In genomic region chr3:189635385-189635784, GRCh38 we compare ENCODE assay signal across 19 cellular contexts. TPM values are rescaled to one million over a fixed set of nuclear protein-coding genes. Genes with fewer than 3 reads are reported as not detected.
"Had no signal": no experiment of that assay in that cellular context is flagged by ENCODE, and none has a peak within 500 bp of the region (broad histone marks: within the 10 kb centered on the region; RNA-seq: fewer than 3 reads in every experiment).

No MANE protein-coding gene starts in this region.

- H3K4me3 Mint-ChIP-seq: activated B cell treated with CpG ODN at 0.5 μM for 24 hours; activated CD4-positive, alpha-beta T cell treated with anti-CD3 and anti-CD28 coated beads, Interleukin-2, amount 10 ng/mL, durations not matched to agents 7 days and 5 days; activated naive CD4-positive, alpha-beta T cell treated with anti-CD3 and anti-CD28 coated beads, Interleukin-2, amount 50 U/mL, for 24 hours; memory B cell; natural killer cell treated with Interleukin-12 subunit alpha and Interleukin-12 subunit beta and Interleukin-15 and Interleukin-18, amount 100 ng/mL, for 72 hours; stimulated activated naive CD8-positive, alpha-beta T cell treated with anti-CD3 and anti-CD28 coated beads, Interleukin-15, Interleukin-2, amounts not matched to agents 100 ng/mL and 50 ng/mL, for 24 hours; T-helper 17 cell had no signal

- H3K9me3 ChIP-seq: left lung, sigmoid colon, testis had no signal

- H3K36me3 ChIP-seq: left lung, sigmoid colon had no signal

- H3K36me3 Mint-ChIP-seq: activated naive CD4-positive, alpha-beta T cell treated with anti-CD3 and anti-CD28 coated beads, Interleukin-2, amount 50 U/mL, for 24 hours; memory B cell; natural killer cell treated with Interleukin-12 subunit alpha and Interleukin-12 subunit beta and Interleukin-15 and Interleukin-18, amount 100 ng/mL, for 72 hours had no signal

- H3K27ac ChIP-seq: coronary artery, epithelial cell of prostate, left lung, sigmoid colon, testis had no signal

- H3K4me3 ChIP-seq: coronary artery, left lung, sigmoid colon, testis had no signal

- H3K9me3 Mint-ChIP-seq: activated CD4-positive, alpha-beta T cell treated with anti-CD3 and anti-CD28 coated beads, Interleukin-2, amount 10 ng/mL, durations not matched to agents 7 days and 5 days; activated naive CD4-positive, alpha-beta T cell treated with anti-CD3 and anti-CD28 coated beads, Interleukin-2, amount 50 U/mL, for 24 hours; activated T-helper 2 cell treated with anti-CD3 and anti-CD28 coated beads, Interferon-gamma antibody, Interleukin-2, Interleukin-4, amounts not matched to agents 10 μg/mL and 5 μg/mL and 100 μg/mL, durations not matched to agents 14 hours and 24 hours and 36 hours; memory B cell; stimulated activated naive CD8-positive, alpha-beta T cell treated with anti-CD3 and anti-CD28 coated beads, Interleukin-15, Interleukin-2, amounts not matched to agents 100 ng/mL and 50 ng/mL, for 24 hours had no signal

- H3K27me3 Mint-ChIP-seq: activated B cell treated with CpG ODN at 0.5 μM for 24 hours; activated CD4-positive, alpha-beta T cell treated with anti-CD3 and anti-CD28 coated beads, Interleukin-2, amount 10 ng/mL, durations not matched to agents 7 days and 5 days; activated naive CD4-positive, alpha-beta T cell treated with anti-CD3 and anti-CD28 coated beads, Interleukin-2, amount 50 U/mL, for 24 hours; memory B cell; natural killer cell treated with Interleukin-12 subunit alpha and Interleukin-12 subunit beta and Interleukin-15 and Interleukin-18, amount 100 ng/mL, for 72 hours; stimulated activated naive CD8-positive, alpha-beta T cell treated with anti-CD3 and anti-CD28 coated beads, Interleukin-15, Interleukin-2, amounts not matched to agents 100 ng/mL and 50 ng/mL, for 24 hours; T-helper 17 cell had no signal

- ATAC-seq: natural killer cell treated with Interleukin-12 subunit alpha and Interleukin-12 subunit beta and Interleukin-15 and Interleukin-18, amount 100 ng/mL, for 72 hours; T-helper 17 cell had no signal

- H3K27me3 ChIP-seq: left lung, sigmoid colon, testis had no signal

- H3K27ac Mint-ChIP-seq: activated B cell treated with CpG ODN at 0.5 μM for 24 hours; activated CD4-positive, alpha-beta T cell treated with anti-CD3 and anti-CD28 coated beads, Interleukin-2, amount 10 ng/mL, durations not matched to agents 7 days and 5 days; activated naive CD4-positive, alpha-beta T cell treated with anti-CD3 and anti-CD28 coated beads, Interleukin-2, amount 50 U/mL, for 24 hours; activated T-helper 2 cell treated with anti-CD3 and anti-CD28 coated beads, Interferon-gamma antibody, Interleukin-2, Interleukin-4, amounts not matched to agents 10 μg/mL and 5 μg/mL and 100 μg/mL, durations not matched to agents 14 hours and 24 hours and 36 hours; memory B cell; natural killer cell treated with Interleukin-12 subunit alpha and Interleukin-12 subunit beta and Interleukin-15 and Interleukin-18, amount 100 ng/mL, for 72 hours; stimulated activated naive CD8-positive, alpha-beta T cell treated with anti-CD3 and anti-CD28 coated beads, Interleukin-15, Interleukin-2, amounts not matched to agents 100 ng/mL and 50 ng/mL, for 24 hours; T-helper 17 cell had no signal

- H3K4me1 ChIP-seq: left lung, sigmoid colon, testis had no signal

- DNase-seq: activated B cell treated with CpG ODN at 0.5 μM for 24 hours; activated CD4-positive, alpha-beta T cell treated with anti-CD3 and anti-CD28 coated beads, Interleukin-2, amount 10 ng/mL, durations not matched to agents 7 days and 5 days; caudate nucleus; effector CD8-positive, alpha-beta T cell; islet precursor cell; left lung; sigmoid colon; stimulated activated CD4-positive, alpha-beta T cell treated with anti-CD3 and anti-CD28 coated beads, Interleukin-2, amount 100 ng/mL, for 48 hours; stimulated activated CD8-positive, alpha-beta memory T cell treated with anti-CD3 and anti-CD28 coated beads, Interleukin-4, amount 100 ng/mL, for 48 hours; T-helper 17 cell; testis had no signal

RNA-seq across cellular contexts. Expression of gene TP63, which starts 4.2 kb away (rescaled TPM):
- total RNA-seq: natural killer cell treated with Interleukin-12 subunit alpha and Interleukin-12 subunit beta and Interleukin-15 and Interleukin-18, amount 100 ng/mL, for 72 hours; pulmonary artery endothelial cell had no signal
